Comparison of ENCODE assay signal across 9 cellular contexts in genomic region chr3:69385033-69385722, GRCh38. TPM values are rescaled to one million over a fixed set of nuclear protein-coding genes. Genes with fewer than 3 reads are reported as not detected.
A peak's percentile ranks its signal among the peaks of the same experiment; 100 is the strongest.
DNase-seq lines count a peak whose midpoint lies in the region; ATAC-seq and TF ChIP-seq lines count a peak whose summit lies in the region.
"Had no signal": no experiment of that assay in that cellular context is flagged by ENCODE, and none has a peak within 500 bp of the region (broad histone marks: within the 10 kb centered on the region; RNA-seq: fewer than 3 reads in every experiment).

No MANE protein-coding gene starts in this region.

- peaks cover 12% of the 10 kb centered on the region for H3K4me1 Mint-ChIP-seq in activated T-cell treated with anti-CD3 and anti-CD28 coated beads, Interleukin-2, amount 50 U/mL, for 24 hours (ENCODE audit: low read depth)
- H3K4me1 Mint-ChIP-seq in chondrocyte (ENCODE audit: low read depth), result peaks cover 25% of the 10 kb centered on the region
- peaks cover 26% of the 10 kb centered on the region for H3K4me1 Mint-ChIP-seq in type B pancreatic cell (ENCODE audit: unreplicated experiment)

- no peaks in the 10 kb centered on the region for H3K36me3 Mint-ChIP-seq in activated T-cell treated with anti-CD3 and anti-CD28 coated beads, Interleukin-2, amount 50 U/mL, for 24 hours (ENCODE audit: low read depth)
- H3K36me3 Mint-ChIP-seq in chondrocyte (ENCODE audit: low read depth) (no peaks in the 10 kb centered on the region), type B pancreatic cell (no peaks in the 10 kb centered on the region)

- no peak for ATAC-seq in HG03108 (IDR thresholded peaks at IDR 0.05; ENCODE audit: unreplicated experiment)
- ATAC-seq in GM18505 (IDR thresholded peaks at IDR 0.05; ENCODE audit: unreplicated experiment), result no peak

- peaks cover 11% of the 10 kb centered on the region for H3K4me1 ChIP-seq in mesodermal cell (ENCODE audit: control insufficient read depth, insufficient read depth, low read length, poor library complexity, severe bottlenecking)

- H3K9me3 ChIP-seq in mesodermal cell (ENCODE audit: control insufficient read depth, low read length), result no peaks in the 10 kb centered on the region

- H3K9me3 Mint-ChIP-seq in activated T-cell treated with anti-CD3 and anti-CD28 coated beads, Interleukin-2, amount 50 U/mL, for 24 hours, result no peaks in the 10 kb centered on the region
- H3K9me3 Mint-ChIP-seq in chondrocyte (ENCODE audit: low read depth) (no peaks in the 10 kb centered on the region), type B pancreatic cell (no peaks in the 10 kb centered on the region)

- H3K4me3 Mint-ChIP-seq in activated T-cell treated with anti-CD3 and anti-CD28 coated beads, Interleukin-2, amount 50 U/mL, for 24 hours, result peak overlapping the region; percentile 39
- H3K4me3 Mint-ChIP-seq in chondrocyte (ENCODE audit: unreplicated experiment) (peak overlapping the region; percentile 72), type B pancreatic cell (peak overlapping the region; percentile 83)

- no peak overlapping the region for H3K27ac Mint-ChIP-seq in activated T-cell treated with anti-CD3 and anti-CD28 coated beads, Interleukin-2, amount 50 U/mL, for 24 hours
- H3K27ac Mint-ChIP-seq in chondrocyte (ENCODE audit: unreplicated experiment) (no peak overlapping the region), type B pancreatic cell (no peak overlapping the region)

- H3K4me3 ChIP-seq in mesodermal cell (ENCODE audit: extremely low read depth, insufficient read depth, low read length, poor library complexity, severe bottlenecking), result peak overlapping the region; percentile 24

- 7 to 8% methylated on average over 9 to 10 of the region's 11 CpGs for WGBS in mesodermal cell (ENCODE audit: insufficient coverage in 2 of 2), 2 experiments

- no peak overlapping the region for H3K27ac ChIP-seq in mesodermal cell (ENCODE audit: low read depth, low read length, severe bottlenecking)

- peaks cover 83% of the 10 kb centered on the region for H3K27me3 Mint-ChIP-seq in activated T-cell treated with anti-CD3 and anti-CD28 coated beads, Interleukin-2, amount 50 U/mL, for 24 hours
- H3K27me3 Mint-ChIP-seq in chondrocyte (ENCODE audit: low read depth), result peaks cover 2% of the 10 kb centered on the region
- peaks cover 48% of the 10 kb centered on the region for H3K27me3 Mint-ChIP-seq in type B pancreatic cell

- TF ChIP-seq POLR2A in GM18505 (IDR thresholded peaks at IDR 0.05; ENCODE audit: borderline replicate concordance, extremely low read depth, insufficient read depth, insufficient read length), result no peak

- no peak for DNase-seq in activated T-cell treated with anti-CD3 and anti-CD28 coated beads, Interleukin-2, amount 50 U/mL, for 24 hours
- DNase-seq in activated T-cell treated with anti-CD3 and anti-CD28 coated beads for 4 hours (no peak), chondrocyte (ENCODE audit: low spot score) (no peak), type B pancreatic cell (ENCODE audit: extremely low spot score, unreplicated experiment) (no peak), NCI-H446 treated with DMSO at 0.1 percent for 48 hours (lab: John Stamatoyannopoulos, UW) (no peak)
- DNase-seq: activated CD4-positive, alpha-beta T cell treated with anti-CD3 and anti-CD28 coated beads for 4 hours had no signal

- no peaks in the 10 kb centered on the region for H3K36me3 ChIP-seq in mesodermal cell (ENCODE audit: control insufficient read depth, insufficient read depth, low read length)

- TF ChIP-seq CTCF in chondrocyte (IDR thresholded peaks at IDR 0.05) (no peak), type B pancreatic cell (conservative IDR thresholded peaks at IDR 0.05) (no peak)

RNA-seq across cellular contexts. Expression of gene FRMD4B, which starts 0.7 kb away (rescaled TPM):
- total RNA-seq in chondrocyte (3.7 to 10.6 TPM (median 4.1 TPM) in 3 replicates), type B pancreatic cell (ENCODE audit: low replicate concordance) (37.4 and 38.7 TPM in 2 replicates)
- 42.1 TPM for polyA plus RNA-seq in mesodermal cell (2013, experiment 1 of 2)
- 41.6 TPM for polyA plus RNA-seq in mesodermal cell (2013, experiment 2 of 2)
